Comparison of ENCODE assay signal across 8 cellular contexts in genomic region chr22:22787805-22788459, GRCh38.
DNase-seq lines count a peak whose midpoint lies in the region; ATAC-seq and TF ChIP-seq lines count a peak whose summit lies in the region.

No MANE protein-coding gene starts in this region.

- CTCF ChIA-PET in Caco-2 (lab: Charles Lee): interaction anchor here (0.6 to 5.1 kb wide), 11 partner anchors 12 to 369 kb away, joined by 3 to 40 read pairs (median 5); no protein-coding TSS in a partner anchor

- TF ChIP-seq CTCF in Caco-2 (IDR thresholded peaks at IDR 0.05; ENCODE audit: insufficient read depth in 1 of 2, low read depth in 1 of 2, low read length in 1 of 2, severe bottlenecking in 1 of 2, unreplicated experiment in 1 of 2): peak; percentile 64 to 84
- TF ChIP-seq CTCF in adrenal gland (IDR thresholded peaks at IDR 0.05): peak; percentile 52 to 75 (median 64)

- H3K4me3 ChIP-seq in Caco-2 (ENCODE audit: low read depth, low read length) (no peak overlapping the region), adrenal gland (no peak overlapping the region)

- no peaks in the 10 kb centered on the region for H3K27me3 Mint-ChIP-seq in Caco-2 (ENCODE audit: insufficient read depth, unreplicated experiment)
- peaks cover 0 to 4% (median 0%) of the 10 kb centered on the region in 3 donors for H3K27me3 Mint-ChIP-seq in immature natural killer cell (ENCODE audit: low read depth in 3 of 3)

- POLR2A ChIA-PET in Caco-2 (lab: Charles Lee): no interaction called here

- H3K36me3 ChIP-seq in Caco-2 (ENCODE audit: control insufficient read depth, insufficient read depth, low read length): no peaks in the 10 kb centered on the region
- no peaks in the 10 kb centered on the region for H3K36me3 ChIP-seq in adrenal gland (replicated peaks in 1 of 2)

- H3K4me1 Mint-ChIP-seq in Caco-2 (ENCODE audit: low read depth, unreplicated experiment) (peaks cover 12% of the 10 kb centered on the region), immature natural killer cell (peaks cover 71 to 72% of the 10 kb centered on the region in 2 donors)

- H3K9me3 ChIP-seq in Caco-2 (no peaks in the 10 kb centered on the region), adrenal gland (replicated peaks in 1 of 3) (no peaks in the 10 kb centered on the region)

- no peak overlapping the region for H3K27ac Mint-ChIP-seq in Caco-2 (ENCODE audit: unreplicated experiment)
- peak overlapping the region; percentile 78 to 99 (median 88) for H3K27ac Mint-ChIP-seq in immature natural killer cell

- WGBS in adrenal gland, 4 donors: 66 to 77% (median 72%) methylated on average over 8 to 9 of the region's 9 CpGs

- H3K9me3 Mint-ChIP-seq in Caco-2 (ENCODE audit: unreplicated experiment) (no peaks in the 10 kb centered on the region), immature natural killer cell (peaks cover 0 to 2% (median 0%) of the 10 kb centered on the region in 6 donors)

- ATAC-seq in HG03378 (IDR thresholded peaks at IDR 0.05; ENCODE audit: unreplicated experiment) (no peak), GM18502 (IDR thresholded peaks at IDR 0.05; ENCODE audit: poor library complexity, unreplicated experiment) (no peak)

- no TSS peak for BruUV-seq in Caco-2 (replicated peaks; lab: Mats Ljungman, UMichigan)

- H3K36me3 Mint-ChIP-seq in Caco-2 (ENCODE audit: insufficient read depth, unreplicated experiment): no peaks in the 10 kb centered on the region
- H3K36me3 Mint-ChIP-seq in immature natural killer cell: no peaks in the 10 kb centered on the region

- intact Hi-C loops in Caco-2 (cut with micrococcal nuclease; ENCODE audit: unreplicated experiment): loop anchor here (5.0 kb wide), 1 partner anchor 89 kb away; no protein-coding TSS in a partner anchor
- intact Hi-C loops in adrenal gland (cut with DNase I): no loop called here

- TF ChIP-seq POLR2A in adrenal gland (IDR thresholded peaks at IDR 0.05): no peak

- DNase-seq in Caco-2 (peak in 1 of 2 experiments; percentile 64), HuH-7 (ENCODE audit: low spot score) (peak; percentile 62), T follicular helper cell (ENCODE audit: low read depth) (peak; percentile 51), adrenal gland (peak; percentile 47 to 73 (median 65)), immature natural killer cell (peak; percentile 47 to 63 (median 57))
- peak; percentile 58 to 61 for DNase-seq in stimulated activated CD4-positive, alpha-beta T cell treated with anti-CD3 and anti-CD28 coated beads, Interleukin-1b, Interleukin-23, amount 100 ng/mL, for 4 hours (ENCODE audit: low read depth in 2 of 2)

- H3K27me3 ChIP-seq in Caco-2 (replicated peaks; ENCODE audit: control insufficient read depth, insufficient read depth, low read length): no peaks in the 10 kb centered on the region
- no peaks in the 10 kb centered on the region for H3K27me3 ChIP-seq in adrenal gland

- peaks cover 51% of the 10 kb centered on the region for H3K4me1 ChIP-seq in Caco-2
- H3K4me1 ChIP-seq in adrenal gland (replicated peaks in 1 of 2): no peaks in the 10 kb centered on the region

- H3K4me3 Mint-ChIP-seq in Caco-2 (ENCODE audit: unreplicated experiment): no peak overlapping the region
- peak overlapping the region; percentile 49 to 79 (median 64) for H3K4me3 Mint-ChIP-seq in immature natural killer cell

- H3K27ac ChIP-seq in adrenal gland: no peak overlapping the region
